Comparison of ENCODE assay signal across 8 cellular contexts in genomic region chr2:201451330-201452057, GRCh38. TPM values are rescaled to one million over a fixed set of nuclear protein-coding genes. Genes with fewer than 3 reads are reported as not detected.
A peak's percentile ranks its signal among the peaks of the same experiment; 100 is the strongest.
DNase-seq lines count a peak whose midpoint lies in the region; ATAC-seq and TF ChIP-seq lines count a peak whose summit lies in the region.

TSS of gene STRADB (plus strand) at chr2:201451740. CDS start at chr2:201454841, 3,101 bp downstream.
A gene with protein sequence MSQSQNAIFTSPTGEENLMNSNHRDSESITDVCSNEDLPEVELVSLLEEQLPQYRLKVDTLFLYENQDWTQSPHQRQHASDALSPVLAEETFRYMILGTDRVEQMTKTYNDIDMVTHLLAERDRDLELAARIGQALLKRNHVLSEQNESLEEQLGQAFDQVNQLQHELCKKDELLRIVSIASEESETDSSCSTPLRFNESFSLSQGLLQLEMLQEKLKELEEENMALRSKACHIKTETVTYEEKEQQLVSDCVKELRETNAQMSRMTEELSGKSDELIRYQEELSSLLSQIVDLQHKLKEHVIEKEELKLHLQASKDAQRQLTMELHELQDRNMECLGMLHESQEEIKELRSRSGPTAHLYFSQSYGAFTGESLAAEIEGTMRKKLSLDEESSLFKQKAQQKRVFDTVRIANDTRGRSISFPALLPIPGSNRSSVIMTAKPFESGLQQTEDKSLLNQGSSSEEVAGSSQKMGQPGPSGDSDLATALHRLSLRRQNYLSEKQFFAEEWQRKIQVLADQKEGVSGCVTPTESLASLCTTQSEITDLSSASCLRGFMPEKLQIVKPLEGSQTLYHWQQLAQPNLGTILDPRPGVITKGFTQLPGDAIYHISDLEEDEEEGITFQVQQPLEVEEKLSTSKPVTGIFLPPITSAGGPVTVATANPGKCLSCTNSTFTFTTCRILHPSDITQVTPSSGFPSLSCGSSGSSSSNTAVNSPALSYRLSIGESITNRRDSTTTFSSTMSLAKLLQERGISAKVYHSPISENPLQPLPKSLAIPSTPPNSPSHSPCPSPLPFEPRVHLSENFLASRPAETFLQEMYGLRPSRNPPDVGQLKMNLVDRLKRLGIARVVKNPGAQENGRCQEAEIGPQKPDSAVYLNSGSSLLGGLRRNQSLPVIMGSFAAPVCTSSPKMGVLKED (minus strand): TSS chr2:201451458. CDS start chr2:201420507, 30,951 bp downstream.

- DNase-seq in NCI-H1930 (lab: John Stamatoyannopoulos, UW) (peak; percentile 91 to 92), ascending aorta (ENCODE audit: low spot score in 2 of 2) (peak; percentile 85 to 97), right cardiac atrium (peak; percentile 97 to 98 (median 98)), putamen (ENCODE audit: low spot score) (peak; percentile 97), vagina (ENCODE audit: extremely low spot score in 2 of 2) (peak; percentile 96)
- DNase-seq in T-helper 2 cell treated with Interferon-gamma antibody and Interleukin-4, amounts not matched to agents 5 μg/mL and 100 μg/mL, for 36 hours (ENCODE audit: low spot score), result peak; percentile 97

- H3K4me1 ChIP-seq in ascending aorta, result peaks cover 10 to 28% of the 10 kb centered on the region in 2 donors
- peaks cover 3% of the 10 kb centered on the region for H3K4me1 ChIP-seq in right cardiac atrium (ENCODE audit: control insufficient read depth, insufficient read depth, low read length)
- peaks cover 32% of the 10 kb centered on the region for H3K4me1 ChIP-seq in vagina

- H3K9me3 ChIP-seq in ascending aorta (no peaks in the 10 kb centered on the region), right cardiac atrium (ENCODE audit: control insufficient read depth, low read length) (no peaks in the 10 kb centered on the region), vagina (no peaks in the 10 kb centered on the region)

- peak within 1 kb of the TSS; percentile 88 to 90 for H3K4me3 ChIP-seq in ascending aorta
- H3K4me3 ChIP-seq in right cardiac atrium (ENCODE audit: low read length), result peak within 1 kb of the TSS; percentile 75
- peak within 1 kb of the TSS; percentile 92 to 97 for H3K4me3 ChIP-seq in vagina

- H3K27ac ChIP-seq in ascending aorta (peak within 1 kb of the TSS; percentile 80 to 89), right cardiac atrium (ENCODE audit: low read length) (peak within 1 kb of the TSS; percentile 77), vagina (peak within 1 kb of the TSS; percentile 96)

- H3K36me3 ChIP-seq in ascending aorta (peaks cover 3 to 16% of the 10 kb centered on the region in 2 donors), vagina (no peaks in the 10 kb centered on the region)

- ATAC-seq in GM18502 (IDR thresholded peaks at IDR 0.05; ENCODE audit: poor library complexity, unreplicated experiment) (peak; percentile 93), HG02970 (IDR thresholded peaks at IDR 0.05; ENCODE audit: low FRiP score, unreplicated experiment) (peak; percentile 99), right cardiac atrium (peak; percentile 99)

- peaks cover 23% of the 10 kb centered on the region for H3K36me3 Mint-ChIP-seq in T-helper 2 cell treated with Interferon-gamma antibody and Interleukin-4, amounts not matched to agents 5 μg/mL and 100 μg/mL, for 36 hours (ENCODE audit: low read depth)

- intact Hi-C loops in ascending aorta (cut with DNase I), result loop anchor here (1.0 to 10.0 kb wide), 4 partner anchors 45 to 215 kb away; partner anchors contain the start of gene TMEM237
- intact Hi-C loops in right cardiac atrium (cut with DNase I), result loop anchor here in 3 of 4 donors (5.0 kb wide), 1 partner anchor 44 kb away; no protein-coding TSS in a partner anchor
- intact Hi-C loops in vagina (cut with DNase I), result loop anchor here (5.0 kb wide), 1 partner anchor 44 kb away; no protein-coding TSS in a partner anchor

- H3K4me1 Mint-ChIP-seq in T-helper 2 cell treated with Interferon-gamma antibody and Interleukin-4, amounts not matched to agents 5 μg/mL and 100 μg/mL, for 36 hours (ENCODE audit: low read depth), result peaks cover 47% of the 10 kb centered on the region

- H3K27ac Mint-ChIP-seq in T-helper 2 cell treated with Interferon-gamma antibody and Interleukin-4, amounts not matched to agents 5 μg/mL and 100 μg/mL, for 36 hours, result peak within 1 kb of the TSS; percentile 94

- peak in 1 of 2 donors; percentile 52 for TF ChIP-seq POLR2A in vagina (IDR thresholded peaks at IDR 0.05)

- H3K27me3 ChIP-seq in ascending aorta, result no peaks in the 10 kb centered on the region
- H3K27me3 ChIP-seq in right cardiac atrium (ENCODE audit: control insufficient read depth, insufficient read depth), result no peaks in the 10 kb centered on the region
- H3K27me3 ChIP-seq in vagina, result no peaks in the 10 kb centered on the region

- H3K4me3 Mint-ChIP-seq in T-helper 2 cell treated with Interferon-gamma antibody and Interleukin-4, amounts not matched to agents 5 μg/mL and 100 μg/mL, for 36 hours, result peak within 1 kb of the TSS; percentile 97

- H3K9me3 Mint-ChIP-seq in T-helper 2 cell treated with Interferon-gamma antibody and Interleukin-4, amounts not matched to agents 5 μg/mL and 100 μg/mL, for 36 hours, result no peaks in the 10 kb centered on the region

- under 1% methylated on average over 75 of the region's 75 CpGs for WGBS in right cardiac atrium

- H3K27me3 Mint-ChIP-seq in T-helper 2 cell treated with Interferon-gamma antibody and Interleukin-4, amounts not matched to agents 5 μg/mL and 100 μg/mL, for 36 hours (ENCODE audit: low read depth), result peaks cover 12% of the 10 kb centered on the region

- TF ChIP-seq CTCF in ascending aorta (IDR thresholded peaks at IDR 0.05) (peak; percentile 18 to 31 (median 20)), vagina (IDR thresholded peaks at IDR 0.05) (peak in 2 of 3 experiments; percentile 17 to 19)

RNA-seq across cellular contexts. Expression of gene STRADB, which starts in this region (rescaled TPM):
- total RNA-seq in ascending aorta (22.8 TPM), right cardiac atrium (10 to 100 TPM; 35.4 to 51.3 (median 43.4) TPM), vagina (9.6 TPM)
- polyA plus RNA-seq in right cardiac atrium, result 46.9 TPM

RNA-seq across cellular contexts. Expression of the second gene that starts in this region (rescaled TPM):
- total RNA-seq in ascending aorta, result 40.3 TPM
- total RNA-seq in right cardiac atrium, result 100 to 1,000 TPM in 3 of 4 donors, 10 to 100 TPM in 1; 98.2 to 141 (median 134) TPM
- polyA plus RNA-seq in right cardiac atrium, result 37.6 TPM
- total RNA-seq in vagina, result 25.8 TPM

Comparison
In these comparisons a context has a peak if more than half of its experiments do, and no peak if none do; other contexts are left out.
1. Peak in every context shown above with its lines: DNase-seq, ATAC-seq, H3K4me3 ChIP-seq and H3K27ac ChIP-seq.